26 cellular contexts compared by ENCODE assay signal in genomic region chr12:18811268-18811667, GRCh38.
A peak's percentile ranks its signal among the peaks of the same experiment; 100 is the strongest.
DNase-seq lines count a peak whose midpoint lies in the region; ATAC-seq and TF ChIP-seq lines count a peak whose summit lies in the region.
"Had no signal": no experiment of that assay in that cellular context is flagged by ENCODE, and none has a peak within 500 bp of the region (broad histone marks: within the 10 kb centered on the region; RNA-seq: fewer than 3 reads in every experiment).

No MANE protein-coding gene starts in this region.

- no peaks in the 10 kb centered on the region for H3K36me3 ChIP-seq in upper lobe of right lung
- no peaks in the 10 kb centered on the region for H3K36me3 ChIP-seq in psoas muscle (ENCODE audit: insufficient read depth in 1 of 2, low read depth in 1 of 2)
- H3K36me3 ChIP-seq: adrenal gland, BLaER1, colonic mucosa, HAP-1, suprapubic skin had no signal

- H3K4me3 ChIP-seq in upper lobe of right lung (no peak overlapping the region), psoas muscle (no peak overlapping the region)
- H3K4me3 ChIP-seq: adrenal gland, BLaER1, colonic mucosa, HAP-1, suprapubic skin had no signal

- no peaks in the 10 kb centered on the region for H3K36me3 Mint-ChIP-seq in activated T-helper 17 cell treated with anti-CD3 and anti-CD28 coated beads, Interleukin-2, amount 50 U/mL, for 72 hours (ENCODE audit: low read depth)
- H3K36me3 Mint-ChIP-seq: stimulated activated memory B cell treated with anti-CD40 and anti-IgM and Interleukin-4, amounts not matched to agents 10 μg/mL and 1 μg/mL and 100 μg/mL, for 72 hours had no signal

- H3K9me3 Mint-ChIP-seq in activated T-helper 17 cell treated with anti-CD3 and anti-CD28 coated beads, Interleukin-2, amount 50 U/mL, for 72 hours = no peaks in the 10 kb centered on the region
- H3K9me3 Mint-ChIP-seq: stimulated activated memory B cell treated with anti-CD40 and anti-IgM and Interleukin-4, amounts not matched to agents 10 μg/mL and 1 μg/mL and 100 μg/mL, for 72 hours had no signal

- no peak overlapping the region for H3K4me3 Mint-ChIP-seq in activated T-helper 17 cell treated with anti-CD3 and anti-CD28 coated beads, Interleukin-2, amount 50 U/mL, for 72 hours
- H3K4me3 Mint-ChIP-seq: stimulated activated memory B cell treated with anti-CD40 and anti-IgM and Interleukin-4, amounts not matched to agents 10 μg/mL and 1 μg/mL and 100 μg/mL, for 72 hours had no signal

- H3K27me3 ChIP-seq in upper lobe of right lung (no peaks in the 10 kb centered on the region), psoas muscle (ENCODE audit: insufficient read depth in 3 of 3, low read length in 2 of 3) (no peaks in the 10 kb centered on the region)
- H3K27me3 ChIP-seq: adrenal gland, BLaER1, colonic mucosa, suprapubic skin had no signal

- H3K4me1 Mint-ChIP-seq in activated T-helper 17 cell treated with anti-CD3 and anti-CD28 coated beads, Interleukin-2, amount 50 U/mL, for 72 hours = no peaks in the 10 kb centered on the region
- H3K4me1 Mint-ChIP-seq: stimulated activated memory B cell treated with anti-CD40 and anti-IgM and Interleukin-4, amounts not matched to agents 10 μg/mL and 1 μg/mL and 100 μg/mL, for 72 hours had no signal

- no peaks in the 10 kb centered on the region for H3K4me1 ChIP-seq in upper lobe of right lung
- H3K4me1 ChIP-seq in psoas muscle = no peaks in the 10 kb centered on the region
- H3K4me1 ChIP-seq: colonic mucosa, HAP-1, suprapubic skin had no signal

- no peak overlapping the region for H3K27ac ChIP-seq in upper lobe of right lung
- H3K27ac ChIP-seq in psoas muscle = no peak overlapping the region
- H3K27ac ChIP-seq: adrenal gland, BLaER1, colonic mucosa, suprapubic skin had no signal

- WGBS in psoas muscle, 3 donors = 75 to 81% (median 76%) methylated on average over 3 of the region's 3 CpGs

- H3K27ac Mint-ChIP-seq in activated T-helper 17 cell treated with anti-CD3 and anti-CD28 coated beads, Interleukin-2, amount 50 U/mL, for 72 hours = no peak overlapping the region
- H3K27ac Mint-ChIP-seq: stimulated activated memory B cell treated with anti-CD40 and anti-IgM and Interleukin-4, amounts not matched to agents 10 μg/mL and 1 μg/mL and 100 μg/mL, for 72 hours had no signal

- ATAC-seq in left ventricle myocardium superior = peak; percentile 18
- peak; percentile 22 for ATAC-seq in upper lobe of right lung
- ATAC-seq in psoas muscle = no peak
- ATAC-seq in activated T-helper 17 cell treated with anti-CD3 and anti-CD28 coated beads, Interleukin-2, amount 50 U/mL, for 72 hours (replicated peaks) = no peak
- ATAC-seq: esophagus mucosa; HepG2; PC-3; stimulated activated memory B cell treated with anti-CD40 and anti-IgM and Interleukin-4, amounts not matched to agents 10 μg/mL and 1 μg/mL and 100 μg/mL, for 72 hours had no signal

- H3K9me3 ChIP-seq in upper lobe of right lung (no peaks in the 10 kb centered on the region), psoas muscle (no peaks in the 10 kb centered on the region)
- H3K9me3 ChIP-seq: adrenal gland, BLaER1, colonic mucosa, HAP-1, suprapubic skin had no signal

- no peaks in the 10 kb centered on the region for H3K27me3 Mint-ChIP-seq in activated T-helper 17 cell treated with anti-CD3 and anti-CD28 coated beads, Interleukin-2, amount 50 U/mL, for 72 hours
- H3K27me3 Mint-ChIP-seq: stimulated activated memory B cell treated with anti-CD40 and anti-IgM and Interleukin-4, amounts not matched to agents 10 μg/mL and 1 μg/mL and 100 μg/mL, for 72 hours had no signal

- DNase-seq in left ventricle myocardium superior (no peak), cardiac septum (ENCODE audit: low spot score) (no peak), RPMI7951 (ENCODE audit: low read depth) (peak; percentile 15), fibroblast of peridontal ligament (ENCODE audit: extremely low read depth) (peak; percentile 5), upper lobe of right lung (no peak), psoas muscle (no peak), kidney glomerular epithelial cell (lab: John Stamatoyannopoulos, UW) (no peak)
- DNase-seq: activated naive CD4-positive, alpha-beta T cell; adrenal gland; colonic mucosa; NCI-H1105 treated with DMSO at 0.1 percent for 48 hours; NCI-H2029 treated with DMSO at 0.1 percent for 48 hours; NCI-H226; NCI-H748 treated with DMSO at 0.1 percent for 48 hours; nucleus accumbens; PC-3; SHP77 treated with DMSO at 0.1 percent for 48 hours; small intestine; stimulated activated CD4-positive, alpha-beta T cell treated with anti-CD3 and anti-CD28 coated beads, Interleukin-2, amount 100 ng/mL, for 24 hours had no signal

- TF ChIP-seq CTCF in upper lobe of right lung (IDR thresholded peaks at IDR 0.05) (no peak), psoas muscle (IDR thresholded peaks at IDR 0.05) (no peak)

- intact Hi-C loops in left ventricle myocardium superior (cut with micrococcal nuclease) = no loop called here
- intact Hi-C loops in cardiac septum (cut with DNase I) = no loop called here
- intact Hi-C loops in upper lobe of right lung (cut with DNase I) = no loop called here
- intact Hi-C loops in psoas muscle (cut with DNase I) = no loop called here

Comparison
In these comparisons a context has a peak if more than half of its experiments do, and no peak if none do; other contexts are left out.
1. ATAC-seq: peak in left ventricle myocardium superior (single experiment) and upper lobe of right lung (single experiment); none in psoas muscle (0 of 4) and activated T-helper 17 cell treated with anti-CD3 and anti-CD28 coated beads, Interleukin-2, amount 50 U/mL, for 72 hours (single experiment).
2. DNase-seq: peak in RPMI7951 (single experiment) and fibroblast of peridontal ligament (single experiment); none in left ventricle myocardium superior (single experiment), cardiac septum (single experiment), upper lobe of right lung (single experiment), psoas muscle (0 of 2) and kidney glomerular epithelial cell (single experiment).